Comparison of ENCODE assay signal across 19 cellular contexts in the genomic region with DNA sequence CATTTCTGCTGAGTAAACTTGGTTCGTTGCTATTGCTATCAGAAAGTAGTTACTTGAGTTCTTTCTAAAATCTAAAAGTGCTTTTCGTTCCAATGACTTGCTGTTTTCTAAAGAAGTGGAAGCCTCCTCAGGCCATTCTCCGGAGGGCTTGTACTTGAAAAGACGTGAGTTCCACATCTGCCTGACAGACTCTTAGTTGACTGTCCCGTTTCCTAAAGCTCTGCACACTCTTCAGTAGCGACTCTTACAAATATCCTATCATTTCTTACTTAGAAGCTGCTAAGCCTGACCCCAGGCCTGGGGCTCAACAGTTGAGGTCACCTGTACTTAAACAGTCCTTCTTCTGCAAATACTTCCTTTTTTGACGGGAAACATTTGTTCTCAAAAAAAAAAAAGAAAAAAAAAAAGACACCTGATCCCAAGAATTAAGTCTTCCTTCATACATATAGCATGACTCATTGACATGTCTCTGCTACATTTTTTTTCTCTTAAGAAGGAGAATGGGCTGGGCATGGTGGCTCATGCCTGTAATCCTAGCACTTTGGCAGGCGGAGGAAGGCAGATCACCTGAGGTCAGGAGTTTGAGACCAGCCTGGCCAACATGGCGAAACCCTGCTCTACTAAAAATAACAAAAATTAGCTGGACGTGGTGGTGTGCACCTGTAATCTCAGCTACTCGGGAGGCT.
DNase-seq lines count a peak whose midpoint lies in the region; ATAC-seq and TF ChIP-seq lines count a peak whose summit lies in the region.
"Had no signal": no experiment of that assay in that cellular context is flagged by ENCODE, and none has a peak within 500 bp of the region (broad histone marks: within the 10 kb centered on the region; RNA-seq: fewer than 3 reads in every experiment).

No MANE protein-coding gene starts in this region.

- peak overlapping the region; percentile 71 for H3K27ac ChIP-seq in mesenchymal stem cell (ENCODE audit: low read length, poor library complexity, severe bottlenecking)
- H3K27ac ChIP-seq in upper lobe of left lung, result no peak overlapping the region
- no peak overlapping the region for H3K27ac ChIP-seq in substantia nigra (ENCODE audit: low read depth, low read length, poor library complexity, severe bottlenecking)
- H3K27ac ChIP-seq: heart right ventricle, SK-N-MC, suprapubic skin had no signal

- H3K23ac ChIP-seq in mesenchymal stem cell (ENCODE audit: low read length in 2 of 2), result no peak overlapping the region

- H3K27ac Mint-ChIP-seq in chondrocyte (ENCODE audit: unreplicated experiment), result peak overlapping the region; percentile 4
- H3K27ac Mint-ChIP-seq: CD4-positive, CD25-positive, alpha-beta regulatory T cell; natural killer cell; T-helper 2 cell treated with Interferon-gamma antibody and Interleukin-4, amounts not matched to agents 5 μg/mL and 100 μg/mL, for 36 hours had no signal

- H4K91ac ChIP-seq in mesenchymal stem cell (ENCODE audit: low read length), result no peak overlapping the region

- H3K27me3 ChIP-seq in mesenchymal stem cell (ENCODE audit: control insufficient read depth in 1 of 2, insufficient read depth in 1 of 2, low read length in 2 of 2) (peaks cover 0 to 45% of the 10 kb centered on the region in 2 experiments), upper lobe of left lung (no peaks in the 10 kb centered on the region)
- H3K27me3 ChIP-seq: suprapubic skin had no signal

- H3K4me1 ChIP-seq in mesenchymal stem cell (ENCODE audit: control insufficient read depth, insufficient read depth, low read depth, low read length) (peaks cover 2% of the 10 kb centered on the region), upper lobe of left lung (no peaks in the 10 kb centered on the region)
- H3K4me1 ChIP-seq: HAP-1, heart right ventricle, suprapubic skin had no signal

- no peak for TF ChIP-seq POLR2A in upper lobe of left lung (IDR thresholded peaks at IDR 0.05)

- H3K36me3 Mint-ChIP-seq in chondrocyte (ENCODE audit: low read depth), result no peaks in the 10 kb centered on the region
- H3K36me3 Mint-ChIP-seq: CD4-positive, CD25-positive, alpha-beta regulatory T cell; natural killer cell had no signal

- H3K9me3 ChIP-seq in mesenchymal stem cell (ENCODE audit: control insufficient read depth, low read length), result no peaks in the 10 kb centered on the region
- H3K9me3 ChIP-seq in upper lobe of left lung, result no peaks in the 10 kb centered on the region
- H3K9me3 ChIP-seq: HAP-1, heart right ventricle, suprapubic skin had no signal

- H2AK5ac ChIP-seq in mesenchymal stem cell (ENCODE audit: low read length, severe bottlenecking), result peak overlapping the region; percentile 67

- no peak for TF ChIP-seq CTCF in chondrocyte (IDR thresholded peaks at IDR 0.05)
- no peak for TF ChIP-seq CTCF in upper lobe of left lung (IDR thresholded peaks at IDR 0.05)

- no peak for ATAC-seq in upper lobe of left lung (ENCODE audit: low FRiP score in 2 of 2)

- no peaks in the 10 kb centered on the region for H3K79me1 ChIP-seq in mesenchymal stem cell (replicated peaks; ENCODE audit: low read length, poor library complexity, severe bottlenecking)

- H3K18ac ChIP-seq in mesenchymal stem cell (ENCODE audit: low read depth in 1 of 2, low read length in 2 of 2), result no peak overlapping the region

- H3K4me3 ChIP-seq in mesenchymal stem cell (ENCODE audit: insufficient read depth in 1 of 2, low read depth in 1 of 2, low read length in 2 of 2), result no peak overlapping the region
- no peak overlapping the region for H3K4me3 ChIP-seq in upper lobe of left lung
- H3K4me3 ChIP-seq: HAP-1, heart right ventricle, SK-N-MC, suprapubic skin had no signal

- H3K4me3 Mint-ChIP-seq in chondrocyte (ENCODE audit: unreplicated experiment), result no peak overlapping the region
- H3K4me3 Mint-ChIP-seq: CD4-positive, CD25-positive, alpha-beta regulatory T cell; natural killer cell; T-helper 2 cell treated with Interferon-gamma antibody and Interleukin-4, amounts not matched to agents 5 μg/mL and 100 μg/mL, for 36 hours had no signal

- TF ChIP-seq EP300 in upper lobe of left lung (IDR thresholded peaks at IDR 0.05), result no peak

- peaks cover 18% of the 10 kb centered on the region for H3K4me1 Mint-ChIP-seq in chondrocyte (ENCODE audit: low read depth)
- H3K4me1 Mint-ChIP-seq: CD4-positive, CD25-positive, alpha-beta regulatory T cell; natural killer cell had no signal

- H2BK12ac ChIP-seq in mesenchymal stem cell (ENCODE audit: low read length in 2 of 2), result no peak overlapping the region

- in situ Hi-C loops in ACHN (cut with HindIII; ENCODE audit: low pct_ligation_motif_present, low pct_unique_long_range_greater_than_20kb, low sequenced_read_pairs) (no loop called here), KBM-7 (cut with MboI; ENCODE audit: low pct_unique_long_range_greater_than_20kb, low sequenced_read_pairs) (no loop called here)

- no peak overlapping the region for H3K4me2 ChIP-seq in mesenchymal stem cell (ENCODE audit: low read length, poor library complexity, severe bottlenecking)

- H3K36me3 ChIP-seq in mesenchymal stem cell (ENCODE audit: control insufficient read depth in 1 of 2, insufficient read depth in 2 of 2, low read depth in 1 of 2, low read length in 2 of 2) (peaks cover 0 to 19% of the 10 kb centered on the region in 2 experiments), upper lobe of left lung (peaks cover 0 to 7% (median 0%) of the 10 kb centered on the region in 4 donors)
- H3K36me3 ChIP-seq: HAP-1, heart right ventricle, suprapubic skin had no signal

- H2BK120ac ChIP-seq in mesenchymal stem cell (ENCODE audit: low read depth, low read length), result no peak overlapping the region

- H3K4ac ChIP-seq in mesenchymal stem cell (ENCODE audit: low read depth in 1 of 2, low read length in 2 of 2), result no peak overlapping the region

- H2AFZ ChIP-seq in mesenchymal stem cell (ENCODE audit: low read depth, low read length), result no peak overlapping the region

- WGBS in mesenchymal stem cell, result 56% methylated on average over 11 of the region's 11 CpGs
- WGBS in upper lobe of left lung, 2 donors, result 77 to 82% methylated on average over 11 of the region's 11 CpGs

- DNase-seq in ACHN (peak; percentile 50), KBM-7 (peak; percentile 4), chondrocyte (ENCODE audit: low spot score) (no peak), mesenchymal stem cell (peak; percentile 24), upper lobe of left lung (no peak), substantia nigra (lab: John Stamatoyannopoulos, UW) (no peak), GM19238 (ENCODE audit: insufficient read length, low spot score) (no peak)
- no peak for DNase-seq in activated effector memory CD4-positive, alpha-beta T cell treated with Interleukin-2 at 50 U/mL for 16 hours
- DNase-seq: activated CD4-positive, CD25-positive, alpha-beta regulatory T cell; activated CD8-positive, alpha-beta memory T cell treated with anti-CD3 and anti-CD28 coated beads for 24 hours; DMS79; effector CD4-positive, alpha-beta T cell; heart right ventricle; natural killer cell had no signal

- no peaks in the 10 kb centered on the region for H3K9me3 Mint-ChIP-seq in chondrocyte (ENCODE audit: low read depth)
- H3K9me3 Mint-ChIP-seq: natural killer cell; T-helper 2 cell treated with Interferon-gamma antibody and Interleukin-4, amounts not matched to agents 5 μg/mL and 100 μg/mL, for 36 hours had no signal

- no peak overlapping the region for H2BK5ac ChIP-seq in mesenchymal stem cell (ENCODE audit: low read depth, low read length, poor library complexity, severe bottlenecking)

- no peak overlapping the region for H2BK15ac ChIP-seq in mesenchymal stem cell (ENCODE audit: low read depth, poor library complexity, severe bottlenecking)

- H3K27me3 Mint-ChIP-seq in chondrocyte (ENCODE audit: low read depth), result no peaks in the 10 kb centered on the region

- H3K14ac ChIP-seq in mesenchymal stem cell (ENCODE audit: low read length in 2 of 2), result no peak overlapping the region

- H4K8ac ChIP-seq in mesenchymal stem cell (ENCODE audit: low read length), result no peak overlapping the region

- H3K9ac ChIP-seq in mesenchymal stem cell (ENCODE audit: low read length), result no peak overlapping the region

Comparison
In these comparisons a context has a peak if more than half of its experiments do, and no peak if none do; other contexts are left out.
1. DNase-seq: peak in ACHN (single experiment), KBM-7 (single experiment) and mesenchymal stem cell (single experiment); none in chondrocyte (single experiment), upper lobe of left lung (0 of 2), substantia nigra (0 of 49), GM19238 (single experiment) and activated effector memory CD4-positive, alpha-beta T cell treated with Interleukin-2 at 50 U/mL for 16 hours (single experiment).